18 cellular contexts compared by ENCODE assay signal in genomic region chr2:185502351-185502750, GRCh38.
"Had no signal": no experiment of that assay in that cellular context is flagged by ENCODE, and none has a peak within 500 bp of the region (broad histone marks: within the 10 kb centered on the region; RNA-seq: fewer than 3 reads in every experiment).

No MANE protein-coding gene starts in this region.

- DNase-seq: activated CD4-positive, alpha-beta T cell treated with anti-CD3 and anti-CD28 coated beads for 36 hours; activated CD8-positive, alpha-beta memory T cell treated with anti-CD3 and anti-CD28 coated beads, Interleukin-2, amount 50 U/mL, for 4 hours; activated CD8-positive, alpha-beta T cell treated with anti-CD3 and anti-CD28 coated beads for 36 hours; activated gamma-delta T cell; activated T-cell treated with anti-CD3 and anti-CD28 coated beads, Interleukin-2, amount 50 U/mL, for 48 hours; body of pancreas; central memory CD4-positive, alpha-beta T cell; effector CD8-positive, alpha-beta T cell; foreskin fibroblast; hypothalamus; mesendoderm; stimulated activated CD4-positive, alpha-beta T cell treated with anti-CD3 and anti-CD28 coated beads, Interleukin-2, amount 100 ng/mL, for 48 hours; tibial artery; uterus had no signal

- H3K4me1 Mint-ChIP-seq: activated CD4-positive, alpha-beta T cell treated with anti-CD3 and anti-CD28 coated beads for 36 hours; stimulated activated memory B cell treated with anti-CD40 and anti-IgM and Interleukin-4, amounts not matched to agents 10 μg/mL and 1 μg/mL and 100 μg/mL, for 72 hours had no signal

- H3K27me3 Mint-ChIP-seq: activated CD4-positive, alpha-beta T cell treated with anti-CD3 and anti-CD28 coated beads for 36 hours; activated CD8-positive, alpha-beta T cell treated with anti-CD3 and anti-CD28 coated beads for 36 hours; activated naive CD8-positive, alpha-beta T cell; natural killer cell treated with Interleukin-12 subunit alpha and Interleukin-12 subunit beta and Interleukin-15 and Interleukin-18, amount 100 ng/mL, for 72 hours; stimulated activated memory B cell treated with anti-CD40 and anti-IgM and Interleukin-4, amounts not matched to agents 10 μg/mL and 1 μg/mL and 100 μg/mL, for 72 hours had no signal

- H3K4me1 ChIP-seq: body of pancreas, tibial artery, uterus had no signal

- H3K36me3 ChIP-seq: tibial artery, uterus had no signal

- H3K4me3 ChIP-seq: body of pancreas, tibial artery, uterus had no signal

- H3K4me3 Mint-ChIP-seq: activated CD4-positive, alpha-beta T cell treated with anti-CD3 and anti-CD28 coated beads for 36 hours; activated CD8-positive, alpha-beta T cell treated with anti-CD3 and anti-CD28 coated beads for 36 hours; activated naive CD8-positive, alpha-beta T cell; natural killer cell treated with Interleukin-12 subunit alpha and Interleukin-12 subunit beta and Interleukin-15 and Interleukin-18, amount 100 ng/mL, for 72 hours; stimulated activated memory B cell treated with anti-CD40 and anti-IgM and Interleukin-4, amounts not matched to agents 10 μg/mL and 1 μg/mL and 100 μg/mL, for 72 hours had no signal

- ATAC-seq: activated CD4-positive, alpha-beta T cell treated with anti-CD3 and anti-CD28 coated beads for 36 hours; activated CD8-positive, alpha-beta T cell treated with anti-CD3 and anti-CD28 coated beads for 36 hours; body of pancreas; natural killer cell treated with Interleukin-12 subunit alpha and Interleukin-12 subunit beta and Interleukin-15 and Interleukin-18, amount 100 ng/mL, for 72 hours; stimulated activated memory B cell treated with anti-CD40 and anti-IgM and Interleukin-4, amounts not matched to agents 10 μg/mL and 1 μg/mL and 100 μg/mL, for 72 hours had no signal

- H3K27ac ChIP-seq: body of pancreas, tibial artery, uterus, VCaP had no signal

- H3K27ac Mint-ChIP-seq: activated CD4-positive, alpha-beta T cell treated with anti-CD3 and anti-CD28 coated beads for 36 hours; activated CD8-positive, alpha-beta T cell treated with anti-CD3 and anti-CD28 coated beads for 36 hours; activated naive CD8-positive, alpha-beta T cell; natural killer cell treated with Interleukin-12 subunit alpha and Interleukin-12 subunit beta and Interleukin-15 and Interleukin-18, amount 100 ng/mL, for 72 hours; stimulated activated memory B cell treated with anti-CD40 and anti-IgM and Interleukin-4, amounts not matched to agents 10 μg/mL and 1 μg/mL and 100 μg/mL, for 72 hours had no signal

- H3K27me3 ChIP-seq: body of pancreas, tibial artery, uterus had no signal

- H3K36me3 Mint-ChIP-seq: natural killer cell treated with Interleukin-12 subunit alpha and Interleukin-12 subunit beta and Interleukin-15 and Interleukin-18, amount 100 ng/mL, for 72 hours; stimulated activated memory B cell treated with anti-CD40 and anti-IgM and Interleukin-4, amounts not matched to agents 10 μg/mL and 1 μg/mL and 100 μg/mL, for 72 hours had no signal
